Comparison of ENCODE assay signal across 29 cellular contexts in genomic region chr13:64531400-64531799, GRCh38.
"Had no signal": no experiment of that assay in that cellular context is flagged by ENCODE, and none has a peak within 500 bp of the region (broad histone marks: within the 10 kb centered on the region; RNA-seq: fewer than 3 reads in every experiment).

No MANE protein-coding gene starts in this region.

- H3K4me3 Mint-ChIP-seq: immature natural killer cell; naive thymus-derived CD8-positive, alpha-beta T cell; nephron; neural crest cell; stimulated activated effector memory CD8-positive, alpha-beta T cell treated with anti-CD3 and anti-CD28 coated beads, Interleukin-12 subunit alpha, Interleukin-12 subunit beta, amount 100 ng/mL, for 72 hours; stimulated activated naive CD8-positive, alpha-beta T cell treated with anti-CD3 and anti-CD28 coated beads, Interleukin-15, Interleukin-2, amounts not matched to agents 100 ng/mL and 50 ng/mL, for 24 hours had no signal

- H3K27me3 Mint-ChIP-seq: naive thymus-derived CD8-positive, alpha-beta T cell; stimulated activated naive CD8-positive, alpha-beta T cell treated with anti-CD3 and anti-CD28 coated beads, Interleukin-15, Interleukin-2, amounts not matched to agents 100 ng/mL and 50 ng/mL, for 24 hours had no signal

- H3K4me1 Mint-ChIP-seq: immature natural killer cell; naive thymus-derived CD8-positive, alpha-beta T cell; nephron; neural crest cell; stimulated activated effector memory CD8-positive, alpha-beta T cell treated with anti-CD3 and anti-CD28 coated beads, Interleukin-12 subunit alpha, Interleukin-12 subunit beta, amount 100 ng/mL, for 72 hours had no signal

- H3K9me3 Mint-ChIP-seq: nephron; stimulated activated naive CD8-positive, alpha-beta T cell treated with anti-CD3 and anti-CD28 coated beads, Interleukin-15, Interleukin-2, amounts not matched to agents 100 ng/mL and 50 ng/mL, for 24 hours had no signal

- DNase-seq: hypothalamus; immature natural killer cell; kidney; left colon; left lung; lower lobe of right lung; mammary epithelial cell; mesenchymal stem cell; naive thymus-derived CD8-positive, alpha-beta T cell; nucleus accumbens; pancreas; posterior cingulate gyrus; retina; right cardiac atrium; sigmoid colon; small intestine; spleen; stimulated activated CD4-positive, alpha-beta T cell treated with anti-CD3 and anti-CD28 coated beads, Interleukin-4, amount 100 ng/mL, for 24 hours; stimulated activated naive CD4-positive, alpha-beta T cell; tibial artery; trophoblast cell; upper lobe of right lung had no signal

- ATAC-seq: left colon; left lung; lower lobe of right lung; naive thymus-derived CD8-positive, alpha-beta T cell; pancreas; right cardiac atrium; stimulated activated effector memory CD8-positive, alpha-beta T cell treated with anti-CD3 and anti-CD28 coated beads, Interleukin-12 subunit alpha, Interleukin-12 subunit beta, amount 100 ng/mL, for 72 hours; upper lobe of right lung had no signal

- H3K27ac ChIP-seq: left lung, lower lobe of right lung, pancreas, prostate gland, sigmoid colon, spleen, suprapubic skin, thoracic aorta, tibial artery, upper lobe of right lung had no signal

- H3K27me3 ChIP-seq: left lung, pancreas, sigmoid colon, spleen, suprapubic skin, tibial artery, upper lobe of right lung had no signal

- H3K27ac Mint-ChIP-seq: immature natural killer cell; naive thymus-derived CD8-positive, alpha-beta T cell; nephron; stimulated activated effector memory CD8-positive, alpha-beta T cell treated with anti-CD3 and anti-CD28 coated beads, Interleukin-12 subunit alpha, Interleukin-12 subunit beta, amount 100 ng/mL, for 72 hours; stimulated activated naive CD8-positive, alpha-beta T cell treated with anti-CD3 and anti-CD28 coated beads, Interleukin-15, Interleukin-2, amounts not matched to agents 100 ng/mL and 50 ng/mL, for 24 hours had no signal

- H3K4me1 ChIP-seq: left lung, lower lobe of right lung, pancreas, prostate gland, sigmoid colon, spleen, suprapubic skin, tibial artery, upper lobe of right lung had no signal

- H3K9me3 ChIP-seq: left lung, lower lobe of right lung, pancreas, prostate gland, sigmoid colon, spleen, suprapubic skin, thoracic aorta, tibial artery, upper lobe of right lung had no signal

- H3K4me3 ChIP-seq: left lung, lower lobe of right lung, pancreas, prostate gland, sigmoid colon, spleen, suprapubic skin, thoracic aorta, tibial artery, upper lobe of right lung had no signal

- H3K36me3 Mint-ChIP-seq: immature natural killer cell; naive thymus-derived CD8-positive, alpha-beta T cell; stimulated activated effector memory CD8-positive, alpha-beta T cell treated with anti-CD3 and anti-CD28 coated beads, Interleukin-12 subunit alpha, Interleukin-12 subunit beta, amount 100 ng/mL, for 72 hours had no signal

- H3K36me3 ChIP-seq: left lung, lower lobe of right lung, pancreas, prostate gland, sigmoid colon, spleen, suprapubic skin, thoracic aorta, tibial artery, upper lobe of right lung had no signal
